ENCODE assay signal across 22 cellular contexts in genomic region chr6:39753745-39754084, GRCh38. TPM values are rescaled to one million over a fixed set of nuclear protein-coding genes. Genes with fewer than 3 reads are reported as not detected.
DNase-seq lines count a peak whose midpoint lies in the region; ATAC-seq and TF ChIP-seq lines count a peak whose summit lies in the region.
"Had no signal": no experiment of that assay in that cellular context is flagged by ENCODE, and none has a peak within 500 bp of the region (broad histone marks: within the 10 kb centered on the region; RNA-seq: fewer than 3 reads in every experiment).

No MANE protein-coding gene starts in this region.

- H3K4me1 Mint-ChIP-seq in activated T-cell treated with anti-CD3 and anti-CD28 coated beads, Interleukin-2, amount 50 U/mL, for 4 hours (ENCODE audit: low read depth): no peaks in the 10 kb centered on the region
- H3K4me1 Mint-ChIP-seq: activated CD4-positive, alpha-beta T cell treated with anti-CD3 and anti-CD28 coated beads for 36 hours; CD4-positive, CD25-positive, alpha-beta regulatory T cell had no signal

- H3K4me3 ChIP-seq in sigmoid colon: no peak overlapping the region

- peaks cover 0 to 8% (median 5%) of the 10 kb centered on the region in 4 donors for H3K4me1 ChIP-seq in sigmoid colon

- no peak for TF ChIP-seq POLR2A in sigmoid colon (IDR thresholded peaks at IDR 0.05)

- DNase-seq in AG08395 (ENCODE audit: low spot score): peak; percentile 51
- no peak for DNase-seq in caudate nucleus (lab: John Stamatoyannopoulos, UW)
- DNase-seq in left cardiac atrium: peak; percentile 32
- DNase-seq in sigmoid colon: peak; percentile 75
- DNase-seq in RPMI8226: no peak
- no peak for DNase-seq in germinal center (ENCODE audit: low spot score)
- no peak for DNase-seq in activated naive CD4-positive, alpha-beta T cell treated with Interleukin-2 at 50 U/mL for 16 hours
- DNase-seq in activated T-cell treated with anti-CD3 and anti-CD28 coated beads, Interleukin-2, amount 50 U/mL, for 4 hours: no peak
- DNase-seq: activated CD4-positive, alpha-beta T cell treated with anti-CD3 and anti-CD28 coated beads for 36 hours; activated effector memory CD4-positive, alpha-beta T cell treated with anti-CD3 and anti-CD28 coated beads, Interleukin-2, amount 50 U/mL, for 16 hours; CD4-positive, CD25-positive, alpha-beta regulatory T cell; dermis blood vessel endothelial cell; erythroblast; Karpas-422; left colon; NCI-H1092; NCI-H774; occipital lobe; small intestine; stimulated activated CD4-positive, alpha-beta T cell treated with anti-CD3 and anti-CD28 coated beads, Interleukin-4, amount 100 ng/mL, for 4 hours had no signal

- H3K9me3 ChIP-seq in sigmoid colon: no peaks in the 10 kb centered on the region

- no peak for TF ChIP-seq CTCF in sigmoid colon (IDR thresholded peaks at IDR 0.05)

- H3K4me3 Mint-ChIP-seq in activated T-cell treated with anti-CD3 and anti-CD28 coated beads, Interleukin-2, amount 50 U/mL, for 4 hours: no peak overlapping the region
- H3K4me3 Mint-ChIP-seq: activated CD4-positive, alpha-beta T cell treated with anti-CD3 and anti-CD28 coated beads for 36 hours; CD4-positive, CD25-positive, alpha-beta regulatory T cell; type B pancreatic cell had no signal

- H3K27me3 Mint-ChIP-seq in activated T-cell treated with anti-CD3 and anti-CD28 coated beads, Interleukin-2, amount 50 U/mL, for 4 hours (ENCODE audit: low read depth): peaks cover 4% of the 10 kb centered on the region
- H3K27me3 Mint-ChIP-seq: CD4-positive, CD25-positive, alpha-beta regulatory T cell; type B pancreatic cell had no signal

- no peak for TF ChIP-seq EP300 in sigmoid colon (IDR thresholded peaks at IDR 0.05)

- H3K27ac ChIP-seq in caudate nucleus (ENCODE audit: low read depth, low read length): peak overlapping the region; percentile 3
- H3K27ac ChIP-seq in sigmoid colon: peak overlapping the region; percentile 7 to 35 (median 32)

- intact Hi-C loops in left cardiac atrium (cut with DNase I): no loop called here
- intact Hi-C loops in sigmoid colon (cut with DNase I): no loop called here

- H3K36me3 ChIP-seq in sigmoid colon: no peaks in the 10 kb centered on the region

- no peaks in the 10 kb centered on the region for H3K27me3 ChIP-seq in sigmoid colon

- no peaks in the 10 kb centered on the region for H3K36me3 Mint-ChIP-seq in activated T-cell treated with anti-CD3 and anti-CD28 coated beads, Interleukin-2, amount 50 U/mL, for 4 hours (ENCODE audit: insufficient read depth)
- H3K36me3 Mint-ChIP-seq: CD4-positive, CD25-positive, alpha-beta regulatory T cell; type B pancreatic cell had no signal

- 51 to 82% methylated on average over 3 of the region's 3 CpGs for WGBS in sigmoid colon, 2 donors

- H3K9me3 Mint-ChIP-seq in activated T-cell treated with anti-CD3 and anti-CD28 coated beads, Interleukin-2, amount 50 U/mL, for 4 hours: no peaks in the 10 kb centered on the region
- H3K9me3 Mint-ChIP-seq: type B pancreatic cell had no signal

- ATAC-seq in left cardiac atrium: peak; percentile 91 to 92
- ATAC-seq in activated T-cell treated with anti-CD3 and anti-CD28 coated beads, Interleukin-2, amount 50 U/mL, for 4 hours: no peak
- ATAC-seq: activated CD4-positive, alpha-beta T cell treated with anti-CD3 and anti-CD28 coated beads for 36 hours; left colon; Panc1 had no signal

RNA-seq across cellular contexts. Expression of gene KIF6, which starts 28.5 kb away (rescaled TPM):
- total RNA-seq in left cardiac atrium (under 1 TPM; 0.15 to 0.31 TPM), sigmoid colon (under 1 TPM in 3 of 4 donors, not detected in 1; 0.36 to 0.99 (median 0.55) TPM)
- polyA plus RNA-seq in sigmoid colon: under 1 TPM in 2 of 3 donors, not detected in 1; under 0.01 to 0.32 TPM
- total RNA-seq in activated T-cell treated with anti-CD3 and anti-CD28 coated beads, Interleukin-2, amount 50 U/mL, for 4 hours: under 1 TPM; 0.18 to 0.41 (median 0.40) TPM
- total RNA-seq: CD4-positive, CD25-positive, alpha-beta regulatory T cell; dermis blood vessel endothelial cell had no signal
- polyA plus RNA-seq: CD4-positive, CD25-positive, alpha-beta regulatory T cell had no signal

RNA-seq across cellular contexts. Expression of gene DAAM2, which starts 38.5 kb away (rescaled TPM):
- total RNA-seq in left cardiac atrium (10 to 100 TPM; 14.7 to 15.8 TPM), sigmoid colon (10 to 100 TPM; 23.2 to 53.2 (median 35.4) TPM)
- 1 to 10 TPM; 4.2 to 8.5 (median 8.3) TPM for polyA plus RNA-seq in sigmoid colon
- total RNA-seq in activated T-cell treated with anti-CD3 and anti-CD28 coated beads, Interleukin-2, amount 50 U/mL, for 4 hours: under 1 TPM in 1 of 3 donors, not detected in 2; 0.05 TPM
- total RNA-seq: activated CD4-positive, alpha-beta T cell treated with anti-CD3 and anti-CD28 coated beads for 36 hours; CD4-positive, CD25-positive, alpha-beta regulatory T cell had no signal
- polyA plus RNA-seq: CD4-positive, CD25-positive, alpha-beta regulatory T cell had no signal

Comparison
In these comparisons a context has a peak if more than half of its experiments do, and no peak if none do; other contexts are left out.
1. DNase-seq: peak in AG08395 (single experiment), left cardiac atrium (single experiment) and sigmoid colon (single experiment); none in caudate nucleus (0 of 61), RPMI8226 (single experiment), germinal center (single experiment), activated naive CD4-positive, alpha-beta T cell treated with Interleukin-2 at 50 U/mL for 16 hours (single experiment) and activated T-cell treated with anti-CD3 and anti-CD28 coated beads, Interleukin-2, amount 50 U/mL, for 4 hours (single experiment).
2. ATAC-seq: peak in left cardiac atrium (2 of 2); none in activated T-cell treated with anti-CD3 and anti-CD28 coated beads, Interleukin-2, amount 50 U/mL, for 4 hours (0 of 2).
3. RNA of gene DAAM2, which starts 38.5 kb away (total RNA-seq): 23.2 to 53.2 TPM in sigmoid colon and 14.7 to 15.8 TPM in left cardiac atrium; 0.05 TPM in activated T-cell treated with anti-CD3 and anti-CD28 coated beads, Interleukin-2, amount 50 U/mL, for 4 hours; every median in the first group is over 10 times any median in the second.